Comparison of ENCODE assay signal across 8 cellular contexts in the genomic region with DNA sequence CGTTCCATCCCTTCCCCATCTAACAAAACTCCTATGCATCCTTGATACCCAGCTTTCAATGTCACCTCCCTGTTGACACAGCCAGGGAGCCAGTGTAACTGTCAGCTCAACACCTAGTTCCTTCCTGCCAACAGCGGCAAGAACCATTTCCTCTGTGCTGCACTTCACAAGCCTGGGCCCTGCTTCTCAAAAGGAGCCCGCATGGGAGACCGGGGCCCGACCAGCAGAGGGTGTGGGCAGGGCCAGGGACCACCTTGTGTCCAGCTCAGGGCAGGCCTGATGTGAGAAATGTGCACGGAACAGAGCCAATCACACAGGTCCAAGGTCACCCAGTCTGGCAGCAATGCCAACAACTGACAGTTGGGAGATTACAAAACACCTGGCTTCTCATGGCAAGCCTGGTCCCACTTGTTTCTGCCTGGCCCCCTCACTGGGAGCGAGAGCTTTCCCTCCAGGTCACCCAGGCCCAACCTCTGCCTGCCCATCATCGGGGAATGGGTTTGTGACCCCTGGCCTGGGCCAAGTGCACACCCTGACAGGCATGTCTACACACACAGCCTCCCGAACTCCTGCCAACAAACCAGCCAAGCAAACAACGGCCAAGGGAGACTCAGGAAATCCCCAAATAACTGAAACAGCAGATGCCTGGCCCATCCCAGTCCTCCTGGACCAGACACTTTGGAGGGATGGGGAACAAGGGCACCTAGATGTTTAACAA. TPM values are rescaled to one million over a fixed set of nuclear protein-coding genes. Genes with fewer than 3 reads are reported as not detected.
A peak's percentile ranks its signal among the peaks of the same experiment; 100 is the strongest.
DNase-seq lines count a peak whose midpoint lies in the region; ATAC-seq and TF ChIP-seq lines count a peak whose summit lies in the region.

No MANE protein-coding gene starts in this region.

- ATAC-seq in omental fat pad (ENCODE audit: low FRiP score) (no peak), HG03196 (IDR thresholded peaks at IDR 0.05; ENCODE audit: unreplicated experiment) (no peak)

- H3K27ac ChIP-seq in skeletal muscle tissue (ENCODE audit: low read depth, low read length) = peak overlapping the region; percentile 97

- peak overlapping the region in 2 of 3 donors; percentile 25 to 95 for H3K9ac ChIP-seq in skeletal muscle tissue (ENCODE audit: low read depth in 1 of 3, low read length in 3 of 3)

- H3K27me3 ChIP-seq in BE2C (no peaks in the 10 kb centered on the region), skeletal muscle tissue (ENCODE audit: control insufficient read depth in 3 of 3, insufficient read depth in 3 of 3, low read length in 3 of 3) (no peaks in the 10 kb centered on the region)

- H3K9me3 ChIP-seq in BE2C (no peaks in the 10 kb centered on the region), skeletal muscle tissue (ENCODE audit: control insufficient read depth in 3 of 3, low read length in 3 of 3) (no peaks in the 10 kb centered on the region)

- H3K4me1 ChIP-seq in BE2C = peaks cover 47% of the 10 kb centered on the region
- peaks cover 48 to 63% (median 53%) of the 10 kb centered on the region in 3 donors for H3K4me1 ChIP-seq in skeletal muscle tissue (ENCODE audit: control insufficient read depth in 3 of 3, insufficient read depth in 3 of 3, low read length in 3 of 3)

- TF ChIP-seq CTCF in BE2C (IDR thresholded peaks at IDR 0.05; ENCODE audit: low read depth, low read length) = peak; percentile 1; the same call in 1 of the 2 replicates
- no peak for TF ChIP-seq CTCF in glutamatergic neuron (IDR thresholded peaks at IDR 0.05; ENCODE audit: partially characterized antibody, unreplicated experiment)
- no peak for TF ChIP-seq CTCF in omental fat pad (IDR thresholded peaks at IDR 0.05)

- H3K27me3 Mint-ChIP-seq in IgD-negative memory B cell (no peaks in the 10 kb centered on the region), glutamatergic neuron (ENCODE audit: unreplicated experiment) (peaks cover 21% of the 10 kb centered on the region)
- no peaks in the 10 kb centered on the region for H3K27me3 Mint-ChIP-seq in activated T-cell treated with anti-CD3 and anti-CD28 coated beads, Interleukin-2, amount 50 U/mL, for 24 hours

- peaks cover 30 to 40% (median 39%) of the 10 kb centered on the region in 3 donors for H3K4me1 Mint-ChIP-seq in IgD-negative memory B cell
- H3K4me1 Mint-ChIP-seq in activated T-cell treated with anti-CD3 and anti-CD28 coated beads, Interleukin-2, amount 50 U/mL, for 24 hours (ENCODE audit: low read depth) = peaks cover 59% of the 10 kb centered on the region
- peaks cover 18% of the 10 kb centered on the region for H3K4me1 Mint-ChIP-seq in glutamatergic neuron (ENCODE audit: low read depth, unreplicated experiment)

- peaks cover 2% of the 10 kb centered on the region for H3K36me3 Mint-ChIP-seq in IgD-negative memory B cell
- H3K36me3 Mint-ChIP-seq in activated T-cell treated with anti-CD3 and anti-CD28 coated beads, Interleukin-2, amount 50 U/mL, for 24 hours (ENCODE audit: low read depth) = peaks cover 55% of the 10 kb centered on the region
- no peaks in the 10 kb centered on the region for H3K36me3 Mint-ChIP-seq in glutamatergic neuron (ENCODE audit: unreplicated experiment)

- DNase-seq in BE2C (no peak), glutamatergic neuron (no peak), omental fat pad (ENCODE audit: low spot score) (no peak), NCI-H2029 treated with DMSO at 0.1 percent for 48 hours (lab: John Stamatoyannopoulos, UW) (no peak)
- peak; percentile 65 for DNase-seq in activated T-cell treated with anti-CD3 and anti-CD28 coated beads, Interleukin-2, amount 50 U/mL, for 24 hours

- peak overlapping the region; percentile 97 to 99 (median 99) for H3K27ac Mint-ChIP-seq in IgD-negative memory B cell
- H3K27ac Mint-ChIP-seq in activated T-cell treated with anti-CD3 and anti-CD28 coated beads, Interleukin-2, amount 50 U/mL, for 24 hours = peak overlapping the region; percentile 99
- peak overlapping the region; percentile 99 for H3K27ac Mint-ChIP-seq in glutamatergic neuron (ENCODE audit: unreplicated experiment)

- H3K4me3 Mint-ChIP-seq in IgD-negative memory B cell = peak overlapping the region; percentile 98 to 99 (median 99)
- peak overlapping the region; percentile 87 for H3K4me3 Mint-ChIP-seq in activated T-cell treated with anti-CD3 and anti-CD28 coated beads, Interleukin-2, amount 50 U/mL, for 24 hours
- H3K4me3 Mint-ChIP-seq in glutamatergic neuron (ENCODE audit: unreplicated experiment) = peak overlapping the region; percentile 95

- H3K9me3 Mint-ChIP-seq in IgD-negative memory B cell (no peaks in the 10 kb centered on the region), glutamatergic neuron (ENCODE audit: unreplicated experiment) (peaks cover 19% of the 10 kb centered on the region)
- no peaks in the 10 kb centered on the region for H3K9me3 Mint-ChIP-seq in activated T-cell treated with anti-CD3 and anti-CD28 coated beads, Interleukin-2, amount 50 U/mL, for 24 hours

- H3K4me3 ChIP-seq in BE2C (ENCODE audit: low read depth, low read length) (peak overlapping the region; percentile 99), skeletal muscle tissue (ENCODE audit: low read length in 3 of 3) (peak overlapping the region in 2 of 3 donors; percentile 0 to 92)

- H3K36me3 ChIP-seq in BE2C (peaks cover 48% of the 10 kb centered on the region), skeletal muscle tissue (ENCODE audit: control insufficient read depth in 3 of 3, insufficient read depth in 3 of 3, low read length in 3 of 3) (peaks cover 15 to 24% (median 23%) of the 10 kb centered on the region in 3 donors)

RNA-seq across cellular contexts. Expression of a gene that starts 3.1 kb away (rescaled TPM):
- 156 TPM for polyA plus RNA-seq in BE2C (2012; ENCODE audit: insufficient read depth, insufficient read length, low read depth)
- polyA plus RNA-seq in IgD-negative memory B cell = 6.0 TPM
- 322 TPM for total RNA-seq in glutamatergic neuron (ENCODE audit: unreplicated experiment)
- total RNA-seq in skeletal muscle tissue = 2.1 TPM
- 10 to 100 TPM in 3 of 4 donors, 1 to 10 TPM in 1; 7.4 to 24.4 (median 10.8) TPM for total RNA-seq in omental fat pad

RNA-seq across cellular contexts. Expression of a gene that starts 15.1 kb away (rescaled TPM):
- 7.5 TPM for polyA plus RNA-seq in BE2C (2012; ENCODE audit: insufficient read depth, insufficient read length, low read depth)
- not detected for polyA plus RNA-seq in IgD-negative memory B cell
- total RNA-seq in glutamatergic neuron (ENCODE audit: unreplicated experiment) (0.29 TPM), skeletal muscle tissue (not detected), omental fat pad (not detected)

Comparison
In these comparisons a context has a peak if more than half of its experiments do, and no peak if none do; other contexts are left out.
1. RNA of a gene that starts 3.1 kb away (total RNA-seq): 322 TPM in glutamatergic neuron (single experiment); 7.4 to 24.4 TPM in omental fat pad and 2.1 TPM in skeletal muscle tissue (single experiment); every median in the first group is over 10 times any median in the second.
2. Peak in every context shown above with its lines, with median percentiles within 50 percentile points of each other: H3K27ac Mint-ChIP-seq and H3K4me3 Mint-ChIP-seq.